Comparison of ENCODE assay signal across 9 cellular contexts in genomic region chr5:91281409-91281808, GRCh38.
A peak's percentile ranks its signal among the peaks of the same experiment; 100 is the strongest.
DNase-seq lines count a peak whose midpoint lies in the region; ATAC-seq and TF ChIP-seq lines count a peak whose summit lies in the region.
"Had no signal": no experiment of that assay in that cellular context is flagged by ENCODE, and none has a peak within 500 bp of the region (broad histone marks: within the 10 kb centered on the region; RNA-seq: fewer than 3 reads in every experiment).

No MANE protein-coding gene starts in this region.

- H3K27me3 ChIP-seq in CD8-positive, alpha-beta T cell (ENCODE audit: insufficient read depth, low read length): no peaks in the 10 kb centered on the region
- no peaks in the 10 kb centered on the region for H3K27me3 ChIP-seq in dorsolateral prefrontal cortex
- H3K27me3 ChIP-seq in neutrophil: peaks cover 40% of the 10 kb centered on the region

- H3K9me3 ChIP-seq in CD8-positive, alpha-beta T cell (ENCODE audit: low read length): no peaks in the 10 kb centered on the region
- H3K9me3 ChIP-seq in neutrophil: no peaks in the 10 kb centered on the region

- H3K4me3 Mint-ChIP-seq in CD8-positive, alpha-beta T cell: peak overlapping the region; percentile 84

- CTCF ChIA-PET in CD8-positive, alpha-beta T cell (lab: Charles Lee): interaction anchor here (1.2 to 5.5 kb wide), 2 partner anchors 86 to 103 kb away, joined by 3 to 35 read pairs; partner anchors contain the start of gene ARRDC3

- no peak for TF ChIP-seq CTCF in CD8-positive, alpha-beta T cell (IDR thresholded peaks at IDR 0.05)
- no peak for TF ChIP-seq CTCF in NB4 (IDR thresholded peaks at IDR 0.05; ENCODE audit: low read depth, low read length)
- TF ChIP-seq CTCF in dorsolateral prefrontal cortex (IDR thresholded peaks at IDR 0.05 in 54 of 56, conservative IDR thresholded peaks at IDR 0.05 in 2 of 56; ENCODE audit: low read depth in 1 of 56, partially characterized antibody in 56 of 56): no peak
- TF ChIP-seq CTCF in neutrophil (IDR thresholded peaks at IDR 0.05): no peak

- peaks cover 26% of the 10 kb centered on the region for H3K4me1 Mint-ChIP-seq in CD8-positive, alpha-beta T cell (ENCODE audit: low read depth)

- no peak for DNase-seq in CD8-positive, alpha-beta T cell
- DNase-seq in NB4 (ENCODE audit: low read depth) (peak; percentile 14), dorsolateral prefrontal cortex (no peak), NCI-H1694 treated with DMSO at 0.1 percent for 48 hours (lab: John Stamatoyannopoulos, UW) (no peak), NCI-H1436 treated with DMSO at 0.1 percent for 48 hours (lab: John Stamatoyannopoulos, UW) (no peak)
- no peak for DNase-seq in activated CD4-positive, alpha-beta T cell treated with anti-CD3 and anti-CD28 coated beads, Interleukin-2, amount 50 U/mL, for 1 hour

- intact Hi-C loops in CD8-positive, alpha-beta T cell (cut with DNase I, micrococcal nuclease): loop anchor here (2.0 to 5.0 kb wide), 4 partner anchors 21 to 95 kb away; no protein-coding TSS in a partner anchor
- intact Hi-C loops in dorsolateral prefrontal cortex (cut with DNase I): loop anchor here in 1 of 2 donors (10.0 kb wide), 1 partner anchor 177 kb away; no protein-coding TSS in a partner anchor

- no peaks in the 10 kb centered on the region for H3K36me3 Mint-ChIP-seq in CD8-positive, alpha-beta T cell

- H3K27ac Mint-ChIP-seq in CD8-positive, alpha-beta T cell: no peak overlapping the region

- no peak overlapping the region for H3K4me3 ChIP-seq in CD8-positive, alpha-beta T cell (ENCODE audit: low read depth, low read length)
- no peak overlapping the region for H3K4me3 ChIP-seq in NB4 (ENCODE audit: low read depth, low read length)
- peak overlapping the region in 15 of 59 donors; percentile 61 to 88 (median 71) for H3K4me3 ChIP-seq in dorsolateral prefrontal cortex
- H3K4me3 ChIP-seq in neutrophil (ENCODE audit: low read depth in 1 of 2, low read length in 1 of 2): no peak overlapping the region

- H3K36me3 ChIP-seq in CD8-positive, alpha-beta T cell (ENCODE audit: insufficient read depth, low read length): no peaks in the 10 kb centered on the region
- H3K36me3 ChIP-seq in neutrophil: no peaks in the 10 kb centered on the region

- peaks cover 8% of the 10 kb centered on the region for H3K4me1 ChIP-seq in CD8-positive, alpha-beta T cell (ENCODE audit: insufficient read depth, low read length)
- peaks cover 29 to 34% of the 10 kb centered on the region in 2 experiments for H3K4me1 ChIP-seq in neutrophil (ENCODE audit: control insufficient read depth in 1 of 2, insufficient read depth in 1 of 2, low read depth in 1 of 2, low read length in 1 of 2)

- H3K27ac ChIP-seq in CD8-positive, alpha-beta T cell (ENCODE audit: low read depth, low read length): no peak overlapping the region
- H3K27ac ChIP-seq in dorsolateral prefrontal cortex (peak overlapping the region in 54 of 59 donors; percentile 36 to 97 (median 91)), neutrophil (peak overlapping the region; percentile 78)
- H3K27ac ChIP-seq: HL-60 had no signal

- TF ChIP-seq POLR2A in NB4 (IDR thresholded peaks at IDR 0.05; ENCODE audit: extremely low read depth, insufficient read length): no peak

- POLR2A ChIA-PET in CD8-positive, alpha-beta T cell (lab: Charles Lee): interaction anchor here (1.9 to 3.5 kb wide), 3 partner anchors 13 to 102 kb away, joined by 5 to 35 read pairs (median 32); partner anchors contain the start of gene ARRDC3

- H3K9me3 Mint-ChIP-seq in CD8-positive, alpha-beta T cell: peaks cover 4% of the 10 kb centered on the region

- no peak for ATAC-seq in CD8-positive, alpha-beta T cell
- no peak for ATAC-seq in GM18502 (IDR thresholded peaks at IDR 0.05; ENCODE audit: poor library complexity, unreplicated experiment)

- H3K27me3 Mint-ChIP-seq in CD8-positive, alpha-beta T cell (ENCODE audit: low read depth): no peaks in the 10 kb centered on the region
